Comparison of ENCODE assay signal across 1 cellular context in the genomic region with DNA sequence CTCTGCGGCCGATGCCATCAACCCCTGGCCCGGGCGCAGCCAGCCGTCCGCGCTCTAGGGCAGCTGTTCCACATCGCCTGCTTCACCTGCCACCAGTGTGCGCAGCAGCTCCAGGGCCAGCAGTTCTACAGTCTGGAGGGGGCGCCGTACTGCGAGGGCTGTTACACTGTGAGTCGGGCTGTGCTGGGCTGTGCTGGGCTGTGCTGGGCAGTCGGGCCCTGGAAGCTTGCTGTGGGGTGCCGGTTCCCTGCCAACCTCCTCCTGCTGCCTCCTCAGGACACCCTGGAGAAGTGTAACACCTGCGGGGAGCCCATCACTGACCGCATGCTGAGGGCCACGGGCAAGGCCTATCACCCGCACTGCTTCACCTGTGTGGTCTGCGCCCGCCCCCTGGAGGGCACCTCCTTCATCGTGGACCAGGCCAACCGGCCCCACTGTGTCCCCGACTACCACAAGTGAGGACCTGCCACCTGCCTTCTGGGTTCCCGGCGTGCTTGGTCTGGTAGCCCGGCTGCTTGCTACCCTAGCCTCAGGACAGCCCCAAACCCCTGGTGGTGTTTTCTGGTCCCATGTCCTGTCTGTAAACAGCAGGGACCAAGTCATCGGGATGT.
TF ChIP-seq lines count a peak whose summit lies in the region.

No MANE protein-coding gene starts in this region.

TF ChIP-seq in H1, 55 proteins besides CTCF, POLR2A, EP300 and RAD21:
- TF ChIP-seq SP1 (IDR thresholded peaks at IDR 0.05; ENCODE audit: low read depth, low read length), result no peak
- peak; percentile 52 for TF ChIP-seq POLR2AphosphoS5 (IDR thresholded peaks at IDR 0.05; ENCODE audit: low read depth, low read length)
- TF ChIP-seq, protein P1, sequence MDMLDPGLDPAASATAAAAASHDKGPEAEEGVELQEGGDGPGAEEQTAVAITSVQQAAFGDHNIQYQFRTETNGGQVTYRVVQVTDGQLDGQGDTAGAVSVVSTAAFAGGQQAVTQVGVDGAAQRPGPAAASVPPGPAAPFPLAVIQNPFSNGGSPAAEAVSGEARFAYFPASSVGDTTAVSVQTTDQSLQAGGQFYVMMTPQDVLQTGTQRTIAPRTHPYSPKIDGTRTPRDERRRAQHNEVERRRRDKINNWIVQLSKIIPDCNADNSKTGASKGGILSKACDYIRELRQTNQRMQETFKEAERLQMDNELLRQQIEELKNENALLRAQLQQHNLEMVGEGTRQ (IDR thresholded peaks at IDR 0.05; ENCODE audit: low read length), result peak; percentile 7; the same call in 1 of the 2 replicates
TF ChIP-seq in H1: peak in this region for 2.
